Comparison of ENCODE assay signal across 11 cellular contexts in the genomic region with DNA sequence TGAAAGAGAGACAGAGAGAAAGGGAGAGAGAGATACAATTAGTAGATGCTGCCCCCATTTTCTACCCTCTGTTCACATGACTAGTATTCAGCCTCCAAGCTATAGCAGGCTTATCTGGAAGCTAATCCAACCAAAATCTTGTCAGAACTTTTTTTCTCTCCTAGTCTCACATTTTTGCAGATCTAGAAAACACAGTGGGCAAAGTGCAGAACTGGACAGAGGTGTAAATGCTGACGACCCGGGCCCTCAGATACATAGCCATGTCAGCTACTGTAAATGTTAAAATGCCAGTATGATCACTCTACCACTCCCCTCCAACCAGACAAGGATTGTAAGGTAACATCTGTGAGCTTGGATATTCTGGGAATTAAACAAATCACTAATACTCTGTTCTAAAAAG. TPM values are rescaled to one million over a fixed set of nuclear protein-coding genes. Genes with fewer than 3 reads are reported as not detected.
"Had no signal": no experiment of that assay in that cellular context is flagged by ENCODE, and none has a peak within 500 bp of the region (broad histone marks: within the 10 kb centered on the region; RNA-seq: fewer than 3 reads in every experiment).

No MANE protein-coding gene starts in this region.

- H3K4me3 ChIP-seq: GM23248, GM23338, HAP-1 had no signal

- ATAC-seq: GM23338, HCT116 had no signal

- H3K27ac Mint-ChIP-seq: GM23338, HFFc6 had no signal

- H3K4me3 Mint-ChIP-seq: GM23338, H9, HFFc6 had no signal

- DNase-seq: GM23248, GOT3, H7, H9, HCEC 1CT, HFFc6 had no signal

- H3K4me2 ChIP-seq: GM23338 had no signal

- H3K9me3 ChIP-seq: HAP-1 had no signal

- H2AFZ ChIP-seq: GM23248, GM23338 had no signal

- FAIRE-seq: H1, H54 had no signal

- H3K9ac ChIP-seq: GM23248 had no signal

- H3K27ac ChIP-seq: GM23248 had no signal

RNA-seq across cellular contexts. Expression of a gene that starts 34.3 kb away (rescaled TPM):
- total RNA-seq: GM23248, HFFc6 had no signal
- polyA plus RNA-seq: GM23248 had no signal
